Comparison of ENCODE assay signal across 17 cellular contexts in genomic region chr16:9103546-9103945, GRCh38. TPM values are rescaled to one million over a fixed set of nuclear protein-coding genes. Genes with fewer than 3 reads are reported as not detected.
DNase-seq lines count a peak whose midpoint lies in the region; ATAC-seq and TF ChIP-seq lines count a peak whose summit lies in the region.
"Had no signal": no experiment of that assay in that cellular context is flagged by ENCODE, and none has a peak within 500 bp of the region (broad histone marks: within the 10 kb centered on the region; RNA-seq: fewer than 3 reads in every experiment).

No MANE protein-coding gene starts in this region.

- H3K27ac ChIP-seq in esophagus muscularis mucosa (replicated peaks in 1 of 4), result no peak overlapping the region
- H3K27ac ChIP-seq: tibial artery had no signal

- intact Hi-C loops in esophagus muscularis mucosa (cut with DNase I), result no loop called here

- no peak for TF ChIP-seq CTCF in WTC11 (IDR thresholded peaks at IDR 0.05)
- TF ChIP-seq CTCF in endothelial cell (IDR thresholded peaks at IDR 0.05; ENCODE audit: unreplicated experiment), result no peak
- no peak for TF ChIP-seq CTCF in esophagus muscularis mucosa (IDR thresholded peaks at IDR 0.05)

- POLR2A ChIA-PET in WTC11 (lab: Charles Lee), result no interaction called here

- ATAC-seq in activated T-cell treated with anti-CD3 and anti-CD28 coated beads, Interleukin-2, amount 50 U/mL, for 72 hours (replicated peaks in 1 of 2), result no peak
- ATAC-seq in WTC11, result no peak
- ATAC-seq in stimulated activated memory B cell treated with anti-CD40 and anti-IgM and Interleukin-4, amounts not matched to agents 10 μg/mL and 1 μg/mL and 100 μg/mL, for 72 hours, result no peak
- ATAC-seq in SK-N-SH treated with all-trans-retinoic acid at 6 μM for 48 hours, result no peak
- ATAC-seq: GM23338, Panc1 had no signal

- no peak for TF ChIP-seq EP300 in esophagus muscularis mucosa (IDR thresholded peaks at IDR 0.05)

- peaks cover 27 to 79% of the 10 kb centered on the region in 2 donors for H3K36me3 Mint-ChIP-seq in activated T-cell treated with anti-CD3 and anti-CD28 coated beads, Interleukin-2, amount 50 U/mL, for 72 hours (ENCODE audit: insufficient read depth in 2 of 2)
- H3K36me3 Mint-ChIP-seq in WTC11 (peaks cover 80% of the 10 kb centered on the region), endothelial cell (ENCODE audit: low read depth, unreplicated experiment) (peaks cover 37% of the 10 kb centered on the region)
- H3K36me3 Mint-ChIP-seq in stimulated activated memory B cell treated with anti-CD40 and anti-IgM and Interleukin-4, amounts not matched to agents 10 μg/mL and 1 μg/mL and 100 μg/mL, for 72 hours, result peaks cover 65% of the 10 kb centered on the region

- no peaks in the 10 kb centered on the region for H3K9me3 ChIP-seq in esophagus muscularis mucosa
- H3K9me3 ChIP-seq: breast epithelium, tibial artery had no signal

- no peak overlapping the region for H3K4me3 ChIP-seq in esophagus muscularis mucosa
- H3K4me3 ChIP-seq: breast epithelium, GM23338, tibial artery had no signal

- H3K27me3 Mint-ChIP-seq in activated T-cell treated with anti-CD3 and anti-CD28 coated beads, Interleukin-2, amount 50 U/mL, for 72 hours (ENCODE audit: low read depth), result no peaks in the 10 kb centered on the region
- H3K27me3 Mint-ChIP-seq in WTC11 (ENCODE audit: low read depth), result no peaks in the 10 kb centered on the region
- H3K27me3 Mint-ChIP-seq in endothelial cell (ENCODE audit: unreplicated experiment), result peaks cover 3% of the 10 kb centered on the region
- H3K27me3 Mint-ChIP-seq in stimulated activated memory B cell treated with anti-CD40 and anti-IgM and Interleukin-4, amounts not matched to agents 10 μg/mL and 1 μg/mL and 100 μg/mL, for 72 hours, result no peaks in the 10 kb centered on the region

- peaks cover 19 to 47% (median 34%) of the 10 kb centered on the region in 4 donors for H3K36me3 ChIP-seq in esophagus muscularis mucosa

- no peak for TF ChIP-seq POLR2A in esophagus muscularis mucosa (IDR thresholded peaks at IDR 0.05; ENCODE audit: low read depth)

- H3K4me3 Mint-ChIP-seq in activated T-cell treated with anti-CD3 and anti-CD28 coated beads, Interleukin-2, amount 50 U/mL, for 72 hours, result peak overlapping the region; percentile 52 to 83
- H3K4me3 Mint-ChIP-seq in WTC11 (no peak overlapping the region), endothelial cell (ENCODE audit: unreplicated experiment) (peak overlapping the region; percentile 73)
- H3K4me3 Mint-ChIP-seq in stimulated activated memory B cell treated with anti-CD40 and anti-IgM and Interleukin-4, amounts not matched to agents 10 μg/mL and 1 μg/mL and 100 μg/mL, for 72 hours, result no peak overlapping the region
- H3K4me3 Mint-ChIP-seq: GM23338 had no signal

- CTCF ChIA-PET in WTC11 (lab: Charles Lee), result no interaction called here

- H3K4me1 Mint-ChIP-seq in activated T-cell treated with anti-CD3 and anti-CD28 coated beads, Interleukin-2, amount 50 U/mL, for 72 hours (ENCODE audit: low read depth), result peaks cover 96% of the 10 kb centered on the region
- peaks cover 56% of the 10 kb centered on the region for H3K4me1 Mint-ChIP-seq in WTC11
- H3K4me1 Mint-ChIP-seq in endothelial cell (ENCODE audit: unreplicated experiment), result peaks cover 33% of the 10 kb centered on the region
- H3K4me1 Mint-ChIP-seq in stimulated activated memory B cell treated with anti-CD40 and anti-IgM and Interleukin-4, amounts not matched to agents 10 μg/mL and 1 μg/mL and 100 μg/mL, for 72 hours, result peaks cover 92% of the 10 kb centered on the region

- WGBS in esophagus muscularis mucosa, result 70% methylated on average over 3 of the region's 3 CpGs

- DNase-seq in activated T-cell treated with anti-CD3 and anti-CD28 coated beads, Interleukin-2, amount 50 U/mL, for 72 hours, result no peak
- no peak for DNase-seq in activated T-cell treated with anti-CD3 and anti-CD28 coated beads for 4 hours
- DNase-seq in WTC11 (ENCODE audit: low spot score), result no peak
- no peak for DNase-seq in endothelial cell (ENCODE audit: low spot score)
- no peak for DNase-seq in KG1 (lab: John Stamatoyannopoulos, UW)
- DNase-seq in esophagus muscularis mucosa (ENCODE audit: extremely low spot score), result no peak
- DNase-seq: activated gamma-delta T cell; DMS153; MV-4-11; NCI-H774; stimulated activated CD4-positive, alpha-beta T cell treated with anti-CD3 and anti-CD28 coated beads, Interleukin-15, amount 100 ng/mL, for 24 hours; tibial artery had no signal

- no peaks in the 10 kb centered on the region for H3K27me3 ChIP-seq in esophagus muscularis mucosa
- H3K27me3 ChIP-seq: breast epithelium, tibial artery had no signal

- H3K9me3 Mint-ChIP-seq in activated T-cell treated with anti-CD3 and anti-CD28 coated beads, Interleukin-2, amount 50 U/mL, for 72 hours, result no peaks in the 10 kb centered on the region
- no peaks in the 10 kb centered on the region for H3K9me3 Mint-ChIP-seq in WTC11
- H3K9me3 Mint-ChIP-seq in endothelial cell (ENCODE audit: unreplicated experiment), result no peaks in the 10 kb centered on the region
- H3K9me3 Mint-ChIP-seq in stimulated activated memory B cell treated with anti-CD40 and anti-IgM and Interleukin-4, amounts not matched to agents 10 μg/mL and 1 μg/mL and 100 μg/mL, for 72 hours, result no peaks in the 10 kb centered on the region
- H3K9me3 Mint-ChIP-seq: GM23338 had no signal

- peaks cover 99 to 100% (median 100%) of the 10 kb centered on the region in 4 donors for H3K4me1 ChIP-seq in esophagus muscularis mucosa

- H3K27ac Mint-ChIP-seq in activated T-cell treated with anti-CD3 and anti-CD28 coated beads, Interleukin-2, amount 50 U/mL, for 72 hours, result peak overlapping the region; percentile 92
- H3K27ac Mint-ChIP-seq in WTC11, result peak overlapping the region; percentile 66
- no peak overlapping the region for H3K27ac Mint-ChIP-seq in endothelial cell (ENCODE audit: unreplicated experiment)
- H3K27ac Mint-ChIP-seq in stimulated activated memory B cell treated with anti-CD40 and anti-IgM and Interleukin-4, amounts not matched to agents 10 μg/mL and 1 μg/mL and 100 μg/mL, for 72 hours, result peak overlapping the region; percentile 27
- H3K27ac Mint-ChIP-seq: GM23338 had no signal

TF ChIP-seq in WTC11, 78 proteins besides CTCF, POLR2A, EP300 and RAD21 (continues in another document):
- TF ChIP-seq JAZF1 (CRISPR knock-in tag; IDR thresholded peaks at IDR 0.05), result no peak
- TF ChIP-seq ATF6 (CRISPR knock-in tag; IDR thresholded peaks at IDR 0.05), result no peak
- TF ChIP-seq TCF7 (CRISPR knock-in tag; IDR thresholded peaks at IDR 0.05; ENCODE audit: low read depth), result no peak
- no peak for TF ChIP-seq MAX (CRISPR knock-in tag; IDR thresholded peaks at IDR 0.05)
- TF ChIP-seq ZNF232 (CRISPR knock-in tag; IDR thresholded peaks at IDR 0.05), result no peak
- no peak for TF ChIP-seq ATF1 (CRISPR knock-in tag; IDR thresholded peaks at IDR 0.05)

TF ChIP-seq in SK-N-SH treated with all-trans-retinoic acid at 6 μM for 48 hours, 23 proteins besides CTCF, POLR2A, EP300 and RAD21 (continues in another document):
- TF ChIP-seq TCF4 (CRISPR knock-in tag; IDR thresholded peaks at IDR 0.05; ENCODE audit: borderline replicate concordance) (no peak), ISL1 (CRISPR knock-in tag; IDR thresholded peaks at IDR 0.05) (no peak), ZFP3 (CRISPR knock-in tag; IDR thresholded peaks at IDR 0.05) (no peak), ZC3H10 (CRISPR knock-in tag; IDR thresholded peaks at IDR 0.05) (no peak), ZNF565 (CRISPR knock-in tag; conservative IDR thresholded peaks at IDR 0.05; ENCODE audit: low read depth) (no peak), CSDC2 (CRISPR knock-in tag; IDR thresholded peaks at IDR 0.05) (no peak), BACH2 (CRISPR knock-in tag; IDR thresholded peaks at IDR 0.05; ENCODE audit: borderline replicate concordance) (no peak), CREB5 (CRISPR knock-in tag; IDR thresholded peaks at IDR 0.05; ENCODE audit: low read depth) (no peak), ESRRG (CRISPR knock-in tag; IDR thresholded peaks at IDR 0.05) (no peak), SNAI2 (CRISPR knock-in tag; IDR thresholded peaks at IDR 0.05) (no peak), PPARA (CRISPR knock-in tag; IDR thresholded peaks at IDR 0.05; ENCODE audit: borderline replicate concordance) (no peak), PATZ1 (CRISPR knock-in tag; IDR thresholded peaks at IDR 0.05; ENCODE audit: borderline replicate concordance) (no peak), ZNF8 (CRISPR knock-in tag; IDR thresholded peaks at IDR 0.05) (no peak), ARNTL (CRISPR knock-in tag; IDR thresholded peaks at IDR 0.05; ENCODE audit: borderline replicate concordance, low read depth) (no peak), ZFP30 (CRISPR knock-in tag; IDR thresholded peaks at IDR 0.05) (no peak)

RNA-seq across cellular contexts. Expression of gene HAPSTR1, which starts 12.1 kb away (rescaled TPM):
- total RNA-seq in activated T-cell treated with anti-CD3 and anti-CD28 coated beads, Interleukin-2, amount 50 U/mL, for 72 hours, result 10 to 100 TPM; 81.5 to 82.3 TPM
- total RNA-seq in WTC11 (2021) (54.3 to 59.1 TPM (median 56.4 TPM) in 3 replicates), endothelial cell (ENCODE audit: unreplicated experiment) (86.0 TPM), esophagus muscularis mucosa (10 to 100 TPM; 51.7 to 65.2 (median 57.1) TPM)

Comparison
In these comparisons a context has a peak if more than half of its experiments do, and no peak if none do; other contexts are left out.
1. H3K4me3 Mint-ChIP-seq: peak in activated T-cell treated with anti-CD3 and anti-CD28 coated beads, Interleukin-2, amount 50 U/mL, for 72 hours (2 of 2) and endothelial cell (single experiment); none in WTC11 (single experiment) and stimulated activated memory B cell treated with anti-CD40 and anti-IgM and Interleukin-4, amounts not matched to agents 10 μg/mL and 1 μg/mL and 100 μg/mL, for 72 hours (single experiment).